Comparison of ENCODE assay signal across 8 cellular contexts in the genomic region with DNA sequence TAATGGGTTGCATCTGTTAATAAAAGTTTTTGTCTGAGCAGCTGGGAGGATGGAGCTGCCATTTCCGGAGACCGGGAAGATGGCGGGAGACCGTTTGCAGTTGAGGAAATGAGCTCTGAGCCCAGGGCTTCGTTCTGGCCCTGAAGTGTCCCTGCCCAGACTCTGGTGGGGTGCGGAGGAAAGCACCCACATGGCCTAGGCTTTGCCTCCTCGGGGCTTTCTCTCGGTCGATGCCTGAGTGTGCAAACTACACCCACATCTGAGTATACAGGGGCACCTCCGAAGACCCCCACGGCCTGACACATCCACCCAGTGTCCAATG. TPM values are rescaled to one million over a fixed set of nuclear protein-coding genes. Genes with fewer than 3 reads are reported as not detected.
A peak's percentile ranks its signal among the peaks of the same experiment; 100 is the strongest.
DNase-seq lines count a peak whose midpoint lies in the region; ATAC-seq and TF ChIP-seq lines count a peak whose summit lies in the region.

No MANE protein-coding gene starts in this region.

- peaks cover 2% of the 10 kb centered on the region for H3K36me3 Mint-ChIP-seq in activated CD4-positive, alpha-beta T cell treated with anti-CD3 and anti-CD28 coated beads, Interleukin-2, amount 10 ng/mL, durations not matched to agents 24 days and 14 days (ENCODE audit: low read depth)
- peaks cover 1% of the 10 kb centered on the region for H3K36me3 Mint-ChIP-seq in neural crest cell (ENCODE audit: low read depth)

- H3K4me3 Mint-ChIP-seq in activated CD4-positive, alpha-beta T cell treated with anti-CD3 and anti-CD28 coated beads, Interleukin-2, amount 10 ng/mL, durations not matched to agents 24 days and 14 days: peak overlapping the region; percentile 98
- peak overlapping the region; percentile 84 for H3K4me3 Mint-ChIP-seq in neural crest cell

- peaks cover 37% of the 10 kb centered on the region for H3K4me1 Mint-ChIP-seq in activated CD4-positive, alpha-beta T cell treated with anti-CD3 and anti-CD28 coated beads, Interleukin-2, amount 10 ng/mL, durations not matched to agents 24 days and 14 days
- H3K4me1 Mint-ChIP-seq in neural crest cell: peaks cover 28% of the 10 kb centered on the region

- peak overlapping the region; percentile 98 for H3K27ac Mint-ChIP-seq in activated CD4-positive, alpha-beta T cell treated with anti-CD3 and anti-CD28 coated beads, Interleukin-2, amount 10 ng/mL, durations not matched to agents 24 days and 14 days
- no peak overlapping the region for H3K27ac Mint-ChIP-seq in neural crest cell (ENCODE audit: unreplicated experiment)

- no peaks in the 10 kb centered on the region for H3K9me3 Mint-ChIP-seq in activated CD4-positive, alpha-beta T cell treated with anti-CD3 and anti-CD28 coated beads, Interleukin-2, amount 10 ng/mL, durations not matched to agents 24 days and 14 days
- no peaks in the 10 kb centered on the region for H3K9me3 Mint-ChIP-seq in neural crest cell

- peaks cover 18% of the 10 kb centered on the region for H3K27me3 Mint-ChIP-seq in activated CD4-positive, alpha-beta T cell treated with anti-CD3 and anti-CD28 coated beads, Interleukin-2, amount 10 ng/mL, durations not matched to agents 24 days and 14 days
- H3K27me3 Mint-ChIP-seq in neural crest cell (ENCODE audit: low read depth): peaks cover 34% of the 10 kb centered on the region

- ATAC-seq in HG03469 (IDR thresholded peaks at IDR 0.05; ENCODE audit: unreplicated experiment) (peak; percentile 17), HG03139 (IDR thresholded peaks at IDR 0.05; ENCODE audit: unreplicated experiment) (no peak)

- H3K4me3 ChIP-seq in coronary artery: peak overlapping the region; percentile 66

- intact Hi-C loops in activated CD4-positive, alpha-beta T cell treated with anti-CD3 and anti-CD28 coated beads, Interleukin-2, amount 10 ng/mL, durations not matched to agents 24 days and 14 days (cut with micrococcal nuclease): loop anchor here (1.0 kb wide), 1 partner anchor 14 kb away; no protein-coding TSS in a partner anchor

- TF ChIP-seq CTCF in coronary artery (IDR thresholded peaks at IDR 0.05) (no peak), neural crest cell (conservative IDR thresholded peaks at IDR 0.05) (no peak)

- peak overlapping the region; percentile 84 to 91 for H3K27ac ChIP-seq in coronary artery

- DNase-seq in activated CD4-positive, alpha-beta T cell treated with anti-CD3 and anti-CD28 coated beads, Interleukin-2, amount 10 ng/mL, durations not matched to agents 24 days and 14 days: no peak
- no peak for DNase-seq in activated CD4-positive, alpha-beta T cell treated with anti-CD3 and anti-CD28 coated beads for 48 hours
- DNase-seq in coronary artery (ENCODE audit: low spot score): no peak
- DNase-seq in neural crest cell (ENCODE audit: low read depth, low spot score): no peak
- DNase-seq in SKM-1 (lab: John Stamatoyannopoulos, UW; ENCODE audit: unreplicated experiment): no peak
- DNase-seq in activated CD4-positive, alpha-beta T cell treated with anti-CD3 and anti-CD28 coated beads for 1 hour: no peak

RNA-seq across cellular contexts. Expression of a gene that starts 15.6 kb away (rescaled TPM):
- total RNA-seq in activated CD4-positive, alpha-beta T cell treated with anti-CD3 and anti-CD28 coated beads, Interleukin-2, amount 10 ng/mL, durations not matched to agents 24 days and 14 days: 1.4 and 1.9 TPM in 2 replicates
- total RNA-seq in neural crest cell: 0.73 and 1.6 TPM in 2 replicates

RNA-seq across cellular contexts. Expression of a gene that starts 44.6 kb away (rescaled TPM):
- total RNA-seq in activated CD4-positive, alpha-beta T cell treated with anti-CD3 and anti-CD28 coated beads, Interleukin-2, amount 10 ng/mL, durations not matched to agents 24 days and 14 days: 16.2 and 18.6 TPM in 2 replicates
- total RNA-seq in neural crest cell: 15.0 and 15.1 TPM in 2 replicates

RNA-seq across cellular contexts. Expression of a gene that starts 44.6 kb away (rescaled TPM):
- total RNA-seq in activated CD4-positive, alpha-beta T cell treated with anti-CD3 and anti-CD28 coated beads, Interleukin-2, amount 10 ng/mL, durations not matched to agents 24 days and 14 days: 38.5 and 39.4 TPM in 2 replicates
- total RNA-seq in neural crest cell: 31.7 and 32.4 TPM in 2 replicates
